1 cellular context compared by ENCODE assay signal in the genomic region with DNA sequence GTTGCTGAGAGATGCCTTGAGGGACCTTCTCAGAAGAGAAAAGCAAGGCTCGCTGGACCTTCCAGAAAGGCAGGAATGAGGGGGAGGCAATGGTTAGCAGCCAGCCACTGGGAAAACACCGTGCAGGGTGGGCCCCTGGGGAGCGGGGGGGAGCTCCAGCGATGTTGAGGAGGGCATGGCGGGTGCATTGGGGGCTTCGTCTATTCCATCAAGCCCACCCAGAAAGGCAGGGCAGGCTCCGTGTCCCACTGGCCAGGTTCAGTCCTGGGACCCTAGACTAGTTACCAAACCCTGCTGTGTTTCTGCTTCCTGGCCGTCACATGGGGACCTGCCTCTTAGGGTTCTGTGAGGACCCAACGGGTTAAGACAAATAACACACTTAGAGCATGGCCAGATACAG.
TF ChIP-seq lines count a peak whose summit lies in the region.

No MANE protein-coding gene starts in this region.

TF ChIP-seq in H1, 55 proteins besides CTCF, POLR2A, EP300 and RAD21:
- no peak for TF ChIP-seq SRF (IDR thresholded peaks at IDR 0.05; ENCODE audit: low read depth, low read length)
- TF ChIP-seq SIX5 (IDR thresholded peaks at IDR 0.05; ENCODE audit: low read depth, low read length) = no peak
- no peak for TF ChIP-seq RXRA (IDR thresholded peaks at IDR 0.05; ENCODE audit: insufficient read depth, low read depth, low read length)
- no peak for TF ChIP-seq HDAC6 (IDR thresholded peaks at IDR 0.05; ENCODE audit: low read depth, low read length)
- no peak for TF ChIP-seq ASH2L (IDR thresholded peaks at IDR 0.05; ENCODE audit: low read length)
- no peak for TF ChIP-seq GTF2F1 (IDR thresholded peaks at IDR 0.05; ENCODE audit: borderline replicate concordance, low read depth, low read length)
- no peak for TF ChIP-seq SAP30 (IDR thresholded peaks at IDR 0.05; ENCODE audit: insufficient read depth, insufficient replicate concordance, low read length)
